ENCODE assay signal across 17 cellular contexts in genomic region chr16:79267781-79268180, GRCh38.
DNase-seq lines count a peak whose midpoint lies in the region; ATAC-seq lines count a peak whose summit lies in the region.
"Had no signal": no experiment of that assay in that cellular context is flagged by ENCODE, and none has a peak within 500 bp of the region (broad histone marks: within the 10 kb centered on the region; RNA-seq: fewer than 3 reads in every experiment).

No MANE protein-coding gene starts in this region.

- peak overlapping the region; percentile 81 to 84 for H3K27ac Mint-ChIP-seq in activated naive CD4-positive, alpha-beta T cell treated with anti-CD3 and anti-CD28 coated beads, Interleukin-2, amount 50 U/mL, for 72 hours
- H3K27ac Mint-ChIP-seq: activated B cell treated with CpG ODN at 0.5 μM for 24 hours; activated naive CD8-positive, alpha-beta T cell; brain had no signal

- H3K36me3 Mint-ChIP-seq in activated naive CD4-positive, alpha-beta T cell treated with anti-CD3 and anti-CD28 coated beads, Interleukin-2, amount 50 U/mL, for 72 hours: peaks cover 14 to 15% of the 10 kb centered on the region in 2 donors
- H3K36me3 Mint-ChIP-seq: activated naive CD8-positive, alpha-beta T cell; brain; naive B cell had no signal

- peak; percentile 80 for DNase-seq in activated CD8-positive, alpha-beta memory T cell treated with anti-CD3 and anti-CD28 coated beads, Interleukin-2, amount 50 U/mL, for 48 hours
- no peak for DNase-seq in activated CD8-positive, alpha-beta memory T cell treated with anti-CD3 and anti-CD28 coated beads for 24 hours
- peak; percentile 45 for DNase-seq in activated CD4-positive, CD25-positive, alpha-beta regulatory T cell treated with anti-CD3 and anti-CD28 coated beads, Interleukin-2, amount 50 U/mL, for 72 hours
- DNase-seq in activated naive CD4-positive, alpha-beta T cell treated with anti-CD3 and anti-CD28 coated beads, Interleukin-2, amount 50 U/mL, for 72 hours (ENCODE audit: low spot score in 2 of 2): peak; percentile 56 to 65
- peak in 2 of 3 donors; percentile 66 to 70 for DNase-seq in stimulated activated CD4-positive, alpha-beta T cell treated with anti-CD3 and anti-CD28 coated beads, TNF-alpha, amount 100 ng/mL, for 48 hours (ENCODE audit: low read depth in 3 of 3)
- no peak for DNase-seq in nucleus accumbens (lab: John Stamatoyannopoulos, UW)
- DNase-seq: activated B cell treated with CpG ODN at 0.5 μM for 24 hours, DMS79 treated with DMSO at 0.1 percent for 48 hours, hippocampal formation, mammary epithelial cell, naive B cell, SIG-M5, sigmoid colon had no signal

- peaks cover 6 to 15% of the 10 kb centered on the region in 2 donors for H3K9me3 Mint-ChIP-seq in activated naive CD4-positive, alpha-beta T cell treated with anti-CD3 and anti-CD28 coated beads, Interleukin-2, amount 50 U/mL, for 72 hours

- ATAC-seq in activated naive CD4-positive, alpha-beta T cell treated with anti-CD3 and anti-CD28 coated beads, Interleukin-2, amount 50 U/mL, for 72 hours: peak; percentile 30 to 42
- ATAC-seq in GM21529 (IDR thresholded peaks at IDR 0.05; ENCODE audit: unreplicated experiment): no peak
- ATAC-seq in HG02870 (IDR thresholded peaks at IDR 0.05; ENCODE audit: unreplicated experiment): no peak

Comparison
In these comparisons a context has a peak if more than half of its experiments do, and no peak if none do; other contexts are left out.
1. DNase-seq: peak in activated CD8-positive, alpha-beta memory T cell treated with anti-CD3 and anti-CD28 coated beads, Interleukin-2, amount 50 U/mL, for 48 hours (single experiment), activated CD4-positive, CD25-positive, alpha-beta regulatory T cell treated with anti-CD3 and anti-CD28 coated beads, Interleukin-2, amount 50 U/mL, for 72 hours (single experiment), activated naive CD4-positive, alpha-beta T cell treated with anti-CD3 and anti-CD28 coated beads, Interleukin-2, amount 50 U/mL, for 72 hours (2 of 2) and stimulated activated CD4-positive, alpha-beta T cell treated with anti-CD3 and anti-CD28 coated beads, TNF-alpha, amount 100 ng/mL, for 48 hours (2 of 3); none in activated CD8-positive, alpha-beta memory T cell treated with anti-CD3 and anti-CD28 coated beads for 24 hours (single experiment) and nucleus accumbens (0 of 56).
2. ATAC-seq: peak in activated naive CD4-positive, alpha-beta T cell treated with anti-CD3 and anti-CD28 coated beads, Interleukin-2, amount 50 U/mL, for 72 hours (2 of 2); none in GM21529 (single experiment) and HG02870 (single experiment).